Comparison of ENCODE assay signal across 3 cellular contexts in genomic region chr10:100895346-100895745, GRCh38.
TF ChIP-seq lines count a peak whose summit lies in the region.

No MANE protein-coding gene starts in this region.

TF ChIP-seq in GM12891, 5 proteins besides CTCF, POLR2A, EP300 and RAD21:
- no peak for TF ChIP-seq POU2F2 (IDR thresholded peaks at IDR 0.05; ENCODE audit: low read depth, low read length)
- no peak for TF ChIP-seq TAF1 (IDR thresholded peaks at IDR 0.05; ENCODE audit: low read depth, low read length)
- TF ChIP-seq SPI1 (IDR thresholded peaks at IDR 0.05; ENCODE audit: low read depth, low read length): no peak
- no peak for TF ChIP-seq PAX5 (IDR thresholded peaks at IDR 0.05; ENCODE audit: insufficient read depth, low read length, severe bottlenecking)
- no peak for TF ChIP-seq POLR2AphosphoS5 (IDR thresholded peaks at IDR 0.05; ENCODE audit: low read depth, low read length)

TF ChIP-seq in IMR-90, 13 proteins besides CTCF, POLR2A, EP300 and RAD21:
- no peak for TF ChIP-seq FOS (IDR thresholded peaks at IDR 0.05; ENCODE audit: low read depth, low read length)
- TF ChIP-seq BHLHE40 (IDR thresholded peaks at IDR 0.05; ENCODE audit: low read depth, low read length): no peak
- no peak for TF ChIP-seq MXI1 (IDR thresholded peaks at IDR 0.05; ENCODE audit: borderline replicate concordance, low read depth, low read length)
- no peak for TF ChIP-seq CEBPB (IDR thresholded peaks at IDR 0.05; ENCODE audit: low read depth, low read length)
- no peak for TF ChIP-seq RFX5 (IDR thresholded peaks at IDR 0.05; ENCODE audit: low read depth, low read length)
- no peak for TF ChIP-seq USF2 (IDR thresholded peaks at IDR 0.05; ENCODE audit: low read depth, low read length)
- TF ChIP-seq CHD1 (IDR thresholded peaks at IDR 0.05; ENCODE audit: low read depth, low read length): no peak
- no peak for TF ChIP-seq MAZ (IDR thresholded peaks at IDR 0.05; ENCODE audit: borderline replicate concordance, low read depth, low read length)
- TF ChIP-seq SMC3 (IDR thresholded peaks at IDR 0.05; ENCODE audit: low read depth, low read length): no peak
- no peak for TF ChIP-seq ELK1 (IDR thresholded peaks at IDR 0.05; ENCODE audit: borderline replicate concordance, low read depth, low read length)
- no peak for TF ChIP-seq RCOR1 (IDR thresholded peaks at IDR 0.05; ENCODE audit: insufficient replicate concordance, low read length)
- TF ChIP-seq MAFK (IDR thresholded peaks at IDR 0.05; ENCODE audit: low read depth, low read length): no peak
- no peak for TF ChIP-seq NFE2L2 (IDR thresholded peaks at IDR 0.05; ENCODE audit: low read depth, low read length)

TF ChIP-seq in GM12878, 131 proteins besides CTCF, POLR2A, EP300 and RAD21:
- TF ChIP-seq HDGF (IDR thresholded peaks at IDR 0.05): no peak
- peak; percentile 59 for TF ChIP-seq BMI1 (IDR thresholded peaks at IDR 0.05; ENCODE audit: borderline replicate concordance)
- no peak for TF ChIP-seq RAD51 (IDR thresholded peaks at IDR 0.05)
